In the genomic region with DNA sequence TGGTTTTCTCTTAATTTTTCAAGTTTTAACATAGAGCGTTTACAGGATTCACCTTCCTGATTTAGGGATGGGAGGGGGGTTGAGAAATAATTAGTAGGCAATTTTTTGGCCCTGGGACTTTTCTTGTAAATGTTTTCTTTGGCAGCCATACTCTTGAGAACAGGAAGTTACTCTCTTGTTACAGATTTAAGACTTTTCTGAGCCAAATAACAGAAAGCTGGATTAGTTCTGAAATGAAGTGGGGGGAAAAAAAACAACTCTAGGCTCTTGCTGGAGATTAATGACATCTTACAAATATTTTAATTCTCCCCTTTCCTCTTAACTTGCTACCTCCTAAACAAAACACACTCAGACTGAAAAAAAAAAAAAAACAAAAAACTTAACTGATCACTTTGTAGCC, we compare ENCODE assay signal across 22 cellular contexts. TPM values are rescaled to one million over a fixed set of nuclear protein-coding genes. Genes with fewer than 3 reads are reported as not detected.
DNase-seq lines count a peak whose midpoint lies in the region; ATAC-seq and TF ChIP-seq lines count a peak whose summit lies in the region.
"Had no signal": no experiment of that assay in that cellular context is flagged by ENCODE, and none has a peak within 500 bp of the region (broad histone marks: within the 10 kb centered on the region; RNA-seq: fewer than 3 reads in every experiment).

No MANE protein-coding gene starts in this region.

- no peak overlapping the region for H3K23ac ChIP-seq in IMR-90 (ENCODE audit: low read depth, low read length)

- no peaks in the 10 kb centered on the region for H3K9me1 ChIP-seq in IMR-90 (ENCODE audit: insufficient read depth, low read length)

- H3K36me3 ChIP-seq in IMR-90 (ENCODE audit: control insufficient read depth, insufficient read depth, low read length), result no peaks in the 10 kb centered on the region
- H3K36me3 ChIP-seq in heart right ventricle, result peaks cover 0 to 11% (median 0%) of the 10 kb centered on the region in 9 donors
- no peaks in the 10 kb centered on the region for H3K36me3 ChIP-seq in adrenal gland (replicated peaks in 1 of 2)

- TF ChIP-seq CTCF in IMR-90 (conservative IDR thresholded peaks at IDR 0.05; ENCODE audit: low read depth, low read length), result no peak
- no peak for TF ChIP-seq CTCF in choroid plexus epithelial cell (conservative IDR thresholded peaks at IDR 0.05; ENCODE audit: low read depth, low read length)
- TF ChIP-seq CTCF in heart right ventricle (IDR thresholded peaks at IDR 0.05), result no peak
- TF ChIP-seq CTCF in adrenal gland (IDR thresholded peaks at IDR 0.05), result no peak

- dilution Hi-C loops in IMR-90 (cut with HindIII; ENCODE audit: low sequenced_read_pairs, unreplicated experiment), result no loop called here

- H3K4me2 ChIP-seq in IMR-90 (ENCODE audit: low read depth, low read length), result no peak overlapping the region
- H3K4me2 ChIP-seq: smooth muscle cell had no signal

- no peak for ATAC-seq in IMR-90 (ENCODE audit: low read depth)
- ATAC-seq in heart right ventricle, result peak in 6 of 8 donors; percentile 18 to 42 (median 38)
- ATAC-seq in GM21526 (IDR thresholded peaks at IDR 0.05; ENCODE audit: low FRiP score, unreplicated experiment), result no peak
- ATAC-seq in GM18517 (IDR thresholded peaks at IDR 0.05; ENCODE audit: unreplicated experiment), result no peak

- H3K4me1 ChIP-seq in IMR-90 (ENCODE audit: control insufficient read depth, insufficient read depth, low read length), result no peaks in the 10 kb centered on the region
- peaks cover 2 to 66% (median 33%) of the 10 kb centered on the region in 9 donors for H3K4me1 ChIP-seq in heart right ventricle
- H3K4me1 ChIP-seq in adrenal gland (replicated peaks in 1 of 2), result no peaks in the 10 kb centered on the region

- no peak overlapping the region for H2BK15ac ChIP-seq in IMR-90 (ENCODE audit: low read depth, low read length)

- H2AK9ac ChIP-seq in IMR-90 (replicated peaks; ENCODE audit: low read depth, low read length, poor library complexity), result no peak overlapping the region

- no peak overlapping the region for H2AK5ac ChIP-seq in IMR-90 (ENCODE audit: low read depth, low read length)

- H3K9me3 ChIP-seq in IMR-90 (ENCODE audit: control insufficient read depth, insufficient read depth, low read length), result no peaks in the 10 kb centered on the region
- H3K9me3 ChIP-seq in heart right ventricle, result no peaks in the 10 kb centered on the region
- no peaks in the 10 kb centered on the region for H3K9me3 ChIP-seq in adrenal gland (replicated peaks in 1 of 3)

- no peak for TF ChIP-seq RAD21 in IMR-90 (IDR thresholded peaks at IDR 0.05; ENCODE audit: low read length)

- in situ Hi-C loops in IMR-90 (cut with MboI; ENCODE audit: low sequenced_read_pairs), result no loop called here

- POLR2A ChIA-PET in IMR-90 (lab: Charles Lee; ENCODE audit: unreplicated experiment), result no interaction called here

- no peak overlapping the region for H2BK5ac ChIP-seq in IMR-90 (ENCODE audit: low read depth, low read length, poor library complexity, severe bottlenecking)

- intact Hi-C loops in IMR-90 (cut with micrococcal nuclease), result no loop called here
- intact Hi-C loops in heart right ventricle (cut with DNase I), result no loop called here
- intact Hi-C loops in adrenal gland (cut with DNase I), result no loop called here

- H2BK20ac ChIP-seq in IMR-90 (ENCODE audit: low read depth, low read length), result no peak overlapping the region

- no peak overlapping the region for H4K5ac ChIP-seq in IMR-90 (ENCODE audit: low read depth, low read length)

- DNase-seq in IMR-90, result peak; percentile 12
- DNase-seq in choroid plexus epithelial cell (ENCODE audit: low read depth), result peak; percentile 73
- no peak for DNase-seq in heart right ventricle
- DNase-seq in stromal cell of bone marrow (ENCODE audit: low read depth), result peak; percentile 40
- DNase-seq in adrenal gland, result no peak
- DNase-seq in amniotic stem cell (lab: John Stamatoyannopoulos, UW), result no peak
- DNase-seq: activated CD4-positive, alpha-beta T cell treated with anti-CD3 and anti-CD28 coated beads, Interleukin-2, amount 10 ng/mL, durations not matched to agents 7 days and 5 days; activated naive CD4-positive, alpha-beta T cell treated with anti-CD3 and anti-CD28 coated beads for 36 hours; activated T-cell treated with anti-CD3 and anti-CD28 coated beads for 4 hours; C1 segment of cervical spinal cord; central memory CD4-positive, alpha-beta T cell; DMS153; HFFc6; MV-4-11; NCI-H2081; NCI-H524; occipital lobe; trophoblast cell had no signal

- H4K91ac ChIP-seq in IMR-90 (ENCODE audit: insufficient read depth, low read depth, low read length), result no peak overlapping the region

- no peak overlapping the region for H3K56ac ChIP-seq in IMR-90 (ENCODE audit: extremely low read depth, insufficient read depth, low read length)

- H3K14ac ChIP-seq in IMR-90 (replicated peaks; ENCODE audit: low read depth, low read length), result no peak overlapping the region

- no peaks in the 10 kb centered on the region; the same call in 1 of the 2 replicates for H3K27me3 ChIP-seq in IMR-90 (ENCODE audit: control insufficient read depth, insufficient read depth, low read length)
- no peaks in the 10 kb centered on the region for H3K27me3 ChIP-seq in heart right ventricle
- H3K27me3 ChIP-seq in adrenal gland, result no peaks in the 10 kb centered on the region

- no TSS peak for BruUV-seq in IMR-90 (replicated peaks; lab: Mats Ljungman, UMichigan)

- H3K4me3 ChIP-seq in IMR-90 (ENCODE audit: insufficient read depth, low read depth, low read length) (no peak overlapping the region), choroid plexus epithelial cell (ENCODE audit: low read depth, low read length) (no peak overlapping the region), heart right ventricle (no peak overlapping the region), adrenal gland (no peak overlapping the region)
- H3K4me3 ChIP-seq: SK-N-MC, smooth muscle cell had no signal

- no peaks in the 10 kb centered on the region for H3K79me1 ChIP-seq in IMR-90 (ENCODE audit: low read depth in 1 of 2, low read length in 2 of 2)

- H3K27ac ChIP-seq in IMR-90 (ENCODE audit: insufficient read depth, low read length), result no peak overlapping the region
- peak overlapping the region in 9 of 10 donors; percentile 31 to 77 (median 51) for H3K27ac ChIP-seq in heart right ventricle
- H3K27ac ChIP-seq in adrenal gland, result no peak overlapping the region
- H3K27ac ChIP-seq: SK-N-MC had no signal

- no peak overlapping the region for H4K8ac ChIP-seq in IMR-90 (ENCODE audit: low read depth in 2 of 2, low read length in 2 of 2)

- no peak for TF ChIP-seq POLR2A in IMR-90 (IDR thresholded peaks at IDR 0.05; ENCODE audit: low read depth, low read length)
- TF ChIP-seq POLR2A in adrenal gland (IDR thresholded peaks at IDR 0.05), result no peak

- H3K18ac ChIP-seq in IMR-90 (ENCODE audit: low read depth, low read length), result no peak overlapping the region

- H3K4ac ChIP-seq in IMR-90 (ENCODE audit: low read depth, low read length), result no peak overlapping the region

- WGBS in IMR-90 (ENCODE audit: extremely low coverage in 2 of 2, insufficient read length in 1 of 2), 2 experiments, result no CpG with 5 or more reads among the region's 1 CpG
- 26 to 63% methylated on average over 1 of the region's 1 CpG for WGBS in heart right ventricle, 2 donors
- WGBS in adrenal gland, 4 donors, result 51 to 69% (median 64%) methylated on average over 1 of the region's 1 CpG

- CTCF ChIA-PET in IMR-90 (lab: Yijun Ruan, JAX), result no interaction called here

- H3K9ac ChIP-seq in IMR-90 (ENCODE audit: low read depth, low read length), result no peak overlapping the region

- no peak overlapping the region for H2AFZ ChIP-seq in IMR-90 (replicated peaks; ENCODE audit: low read length, poor library complexity)

- no peak overlapping the region for H2BK120ac ChIP-seq in IMR-90 (ENCODE audit: low read depth, low read length)

- no peaks in the 10 kb centered on the region for H4K20me1 ChIP-seq in IMR-90 (ENCODE audit: insufficient read depth, low read length)

TF ChIP-seq in IMR-90, 13 proteins besides CTCF, POLR2A, EP300 and RAD21:
- TF ChIP-seq SMC3 (IDR thresholded peaks at IDR 0.05; ENCODE audit: low read depth, low read length) (no peak), RCOR1 (IDR thresholded peaks at IDR 0.05; ENCODE audit: insufficient replicate concordance, low read length) (no peak), CHD1 (IDR thresholded peaks at IDR 0.05; ENCODE audit: low read depth, low read length) (no peak), FOS (IDR thresholded peaks at IDR 0.05; ENCODE audit: low read depth, low read length) (no peak)

RNA-seq across cellular contexts. Expression of a gene that starts 13.8 kb away (rescaled TPM):
- total RNA-seq in IMR-90 (2012; rRNA removed), result 83.0 and 117 TPM in 2 replicates
- 60.8 and 432 TPM in 2 replicates for polyA plus RNA-seq in IMR-90 (2012; rRNA removed)
- 7.9 and 8.6 TPM in 2 replicates for polyA plus RNA-seq in IMR-90 (2012; cell fraction: cytosol; rRNA removed)
- 2.7 and 12.8 TPM in 2 replicates for polyA plus RNA-seq in IMR-90 (2012; cell fraction: nucleus; rRNA removed; ENCODE audit: low replicate concordance)
- 10 to 100 TPM; 42.1 to 89.2 (median 56.5) TPM for total RNA-seq in heart right ventricle
- 10 to 100 TPM; 15.2 to 85.7 TPM for polyA plus RNA-seq in heart right ventricle
- 100 to 1,000 TPM in 3 of 8 donors, 10 to 100 TPM in 5; 31.6 to 404 (median 95.9) TPM for total RNA-seq in adrenal gland
- 10 to 100 TPM; 21.0 to 33.9 (median 28.3) TPM for polyA plus RNA-seq in adrenal gland

Comparison
In these comparisons a context has a peak if more than half of its experiments do, and no peak if none do; other contexts are left out.
1. ATAC-seq: peak in heart right ventricle (6 of 8); none in IMR-90 (single experiment), GM21526 (single experiment) and GM18517 (single experiment).
2. DNase-seq: peak in IMR-90 (single experiment), choroid plexus epithelial cell (single experiment) and stromal cell of bone marrow (single experiment); none in heart right ventricle (0 of 2), adrenal gland (0 of 7) and amniotic stem cell (single experiment).
3. H3K27ac ChIP-seq: peak in heart right ventricle (9 of 10); none in IMR-90 (single experiment) and adrenal gland (0 of 5).